Comparison of ENCODE assay signal across 1 cellular context in the genomic region with DNA sequence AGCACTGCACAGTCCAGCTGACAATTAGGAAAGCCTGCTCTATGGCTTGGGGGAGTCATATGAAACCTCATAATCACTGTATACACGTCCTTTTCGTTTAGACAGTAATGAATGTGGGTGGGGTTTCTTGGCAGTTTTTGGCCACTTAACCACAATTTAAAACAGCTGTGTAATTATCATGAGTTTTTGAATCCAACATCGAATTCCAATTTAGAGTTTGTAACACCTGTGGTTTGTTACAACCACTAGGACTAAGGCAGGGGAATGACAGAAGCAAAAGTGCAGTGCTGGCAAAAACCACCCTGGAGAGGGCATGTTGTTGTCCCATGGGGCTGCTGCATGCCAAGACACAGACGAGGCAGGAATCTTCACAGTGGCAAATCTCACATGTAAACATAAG.
TF ChIP-seq lines count a peak whose summit lies in the region.

No MANE protein-coding gene starts in this region.

TF ChIP-seq in GM23338, 12 proteins besides CTCF, POLR2A, EP300 and RAD21 (continued from another document):
- TF ChIP-seq REST (IDR thresholded peaks at IDR 0.05; ENCODE audit: unreplicated experiment) (no peak), STAT1 (IDR thresholded peaks at IDR 0.05; ENCODE audit: unreplicated experiment) (no peak), POLR2AphosphoS5 (IDR thresholded peaks at IDR 0.05; ENCODE audit: low read depth) (no peak), ETS1 (IDR thresholded peaks at IDR 0.05) (no peak), NANOG (IDR thresholded peaks at IDR 0.05; ENCODE audit: borderline replicate concordance) (no peak), JUNB (IDR thresholded peaks at IDR 0.05; ENCODE audit: unreplicated experiment) (no peak), EZH2phosphoT487 (IDR thresholded peaks at IDR 0.05; ENCODE audit: unreplicated experiment) (no peak), ZNF114 (CRISPR knock-in tag; IDR thresholded peaks at IDR 0.05) (no peak), EZH2 (IDR thresholded peaks at IDR 0.05; ENCODE audit: low read depth, unreplicated experiment) (no peak), CREB1 (CRISPR knock-in tag; IDR thresholded peaks at IDR 0.05; ENCODE audit: low read depth) (no peak)
